ENCODE assay signal across 17 cellular contexts in the genomic region with DNA sequence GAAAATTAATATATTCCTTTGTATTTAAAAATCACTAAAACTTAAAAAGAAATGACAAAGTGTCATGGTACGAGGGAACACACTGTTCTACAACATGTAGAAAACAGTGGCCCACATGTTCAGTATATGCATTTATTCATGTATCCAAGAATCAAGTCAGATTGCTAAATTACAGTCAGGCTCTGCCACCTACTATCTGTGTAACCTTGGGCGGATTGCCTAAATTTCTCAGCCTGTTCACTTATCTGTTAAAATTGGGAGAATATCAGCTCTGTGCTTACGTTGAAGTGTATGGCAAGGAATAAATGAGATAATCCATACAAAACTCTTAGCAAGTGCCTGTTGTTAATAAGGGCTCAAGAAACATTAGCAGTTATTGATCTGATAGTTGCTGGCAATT. TPM values are rescaled to one million over a fixed set of nuclear protein-coding genes. Genes with fewer than 3 reads are reported as not detected.
DNase-seq lines count a peak whose midpoint lies in the region; ATAC-seq and TF ChIP-seq lines count a peak whose summit lies in the region.
"Had no signal": no experiment of that assay in that cellular context is flagged by ENCODE, and none has a peak within 500 bp of the region (broad histone marks: within the 10 kb centered on the region; RNA-seq: fewer than 3 reads in every experiment).

No MANE protein-coding gene starts in this region.

- H3K27ac ChIP-seq in SK-N-MC (0 out of 2 replicates have a peak overlapping the region, but pooled peaks have one; percentile 31), testis (no peak overlapping the region)
- H3K27ac ChIP-seq: 22Rv1; A549; BLaER1 treated with 17β-estradiol and CSF1 and Interleukin-3, amounts not matched to agents 10 nM and 100 nM; C4-2B had no signal

- H3K9me3 ChIP-seq in SK-N-MC (ENCODE audit: low read depth, low read length) (no peaks in the 10 kb centered on the region), testis (no peaks in the 10 kb centered on the region)
- H3K9me3 ChIP-seq: A549; BLaER1 treated with 17β-estradiol and CSF1 and Interleukin-3, amounts not matched to agents 10 nM and 100 nM; Caco-2 had no signal

- peaks cover 12% of the 10 kb centered on the region for H3K4me1 Mint-ChIP-seq in neural crest cell

- H3K27me3 Mint-ChIP-seq in neural crest cell (ENCODE audit: low read depth) = no peaks in the 10 kb centered on the region
- H3K27me3 Mint-ChIP-seq: B cell had no signal

- H3K9ac ChIP-seq in SK-N-MC (ENCODE audit: insufficient read length) = no peak overlapping the region
- H3K9ac ChIP-seq: BLaER1 treated with 17β-estradiol and CSF1 and Interleukin-3, amounts not matched to agents 10 nM and 100 nM had no signal

- no peak for ATAC-seq in HG02642 (IDR thresholded peaks at IDR 0.05; ENCODE audit: poor library complexity, unreplicated experiment)
- ATAC-seq: A549; CD8-positive, alpha-beta T cell had no signal

- TF ChIP-seq CTCF in neural crest cell (conservative IDR thresholded peaks at IDR 0.05) (no peak), testis (IDR thresholded peaks at IDR 0.05) (no peak)

- TF ChIP-seq POLR2A in testis (IDR thresholded peaks at IDR 0.05) = no peak

- no peaks in the 10 kb centered on the region for H3K36me3 ChIP-seq in SK-N-MC (ENCODE audit: insufficient read depth, low read length)
- no peaks in the 10 kb centered on the region for H3K36me3 ChIP-seq in testis (ENCODE audit: low read depth, missing control alignments)
- H3K36me3 ChIP-seq: BLaER1 treated with 17β-estradiol and CSF1 and Interleukin-3, amounts not matched to agents 10 nM and 100 nM had no signal

- DNase-seq in SK-N-MC (ENCODE audit: low read depth, low spot score) (no peak), neural crest cell (ENCODE audit: low read depth, low spot score) (no peak), testis (peak; percentile 54), HuH-7 (ENCODE audit: low spot score) (no peak)
- DNase-seq: AML-193; Caco-2; Calu3; CD4-positive, alpha-beta T cell; CD8-positive, alpha-beta T cell; DMS79 treated with DMSO at 0.1 percent for 48 hours; GF-D8 had no signal

- H3K4me3 Mint-ChIP-seq in neural crest cell = peak overlapping the region; percentile 66
- H3K4me3 Mint-ChIP-seq: B cell; CD4-positive, alpha-beta T cell; CD8-positive, alpha-beta T cell had no signal

- no peak overlapping the region for H3K27ac Mint-ChIP-seq in neural crest cell (ENCODE audit: unreplicated experiment)
- H3K27ac Mint-ChIP-seq: B cell; CD4-positive, alpha-beta T cell; CD8-positive, alpha-beta T cell had no signal

- H3K9me3 Mint-ChIP-seq in neural crest cell = no peaks in the 10 kb centered on the region
- H3K9me3 Mint-ChIP-seq: CD4-positive, alpha-beta T cell; CD8-positive, alpha-beta T cell had no signal

- no peaks in the 10 kb centered on the region for H3K27me3 ChIP-seq in testis
- H3K27me3 ChIP-seq: BLaER1 treated with 17β-estradiol and CSF1 and Interleukin-3, amounts not matched to agents 10 nM and 100 nM had no signal

- intact Hi-C loops in testis (cut with DNase I; ENCODE audit: low total_unique reads) = no loop called here

- H3K4me3 ChIP-seq in SK-N-MC (no peak overlapping the region), testis (no peak overlapping the region)
- H3K4me3 ChIP-seq: A549; BLaER1 treated with 17β-estradiol and CSF1 and Interleukin-3, amounts not matched to agents 10 nM and 100 nM had no signal

- H3K36me3 Mint-ChIP-seq in neural crest cell (ENCODE audit: low read depth) = no peaks in the 10 kb centered on the region

- WGBS in testis, 2 donors = 43 to 60% methylated on average over 3 of the region's 3 CpGs

- H3K4me1 ChIP-seq in testis = peaks cover 8% of the 10 kb centered on the region
- H3K4me1 ChIP-seq: Caco-2 had no signal

RNA-seq across cellular contexts. Expression of gene USP22, which starts 3.4 kb away (rescaled TPM):
- total RNA-seq in neural crest cell = 386 and 390 TPM in 2 replicates
- total RNA-seq in testis = 100 to 1,000 TPM; 161 to 216 TPM
- polyA plus RNA-seq in testis (ENCODE audit: insufficient read depth, low read depth, low replicate concordance) = 96.3 TPM
